In genomic region chr15:84818221-84819131, GRCh38 we compare ENCODE assay signal across 1 cellular context.
TF ChIP-seq lines count a peak whose summit lies in the region.

No MANE protein-coding gene starts in this region.

TF ChIP-seq in HepG2, 621 proteins besides CTCF, POLR2A, EP300 and RAD21 (continued from another document):
- 0 out of 2 replicates have a peak, but pooled peaks have one; percentile 33 for TF ChIP-seq SKIL (CRISPR knock-in tag; IDR thresholded peaks at IDR 0.05; ENCODE audit: borderline replicate concordance)
- TF ChIP-seq ZBED4 (CRISPR knock-in tag; IDR thresholded peaks at IDR 0.05; ENCODE audit: borderline replicate concordance): 0 out of 2 replicates have a peak, but pooled peaks have one; percentile 6
- peak; percentile 8; the same call in 1 of the 2 replicates for TF ChIP-seq STAG1 (CRISPR knock-in tag; IDR thresholded peaks at IDR 0.05)
- peak; percentile 20; the same call in 1 of the 2 replicates for TF ChIP-seq FOXP4 (CRISPR knock-in tag; IDR thresholded peaks at IDR 0.05)
- TF ChIP-seq RFXAP (CRISPR knock-in tag; IDR thresholded peaks at IDR 0.05; ENCODE audit: borderline replicate concordance): 0 out of 2 replicates have a peak, but pooled peaks have one; percentile 50
- TF ChIP-seq ZSCAN12 (CRISPR knock-in tag; IDR thresholded peaks at IDR 0.05): no peak
